ENCODE assay signal across 7 cellular contexts in the genomic region with DNA sequence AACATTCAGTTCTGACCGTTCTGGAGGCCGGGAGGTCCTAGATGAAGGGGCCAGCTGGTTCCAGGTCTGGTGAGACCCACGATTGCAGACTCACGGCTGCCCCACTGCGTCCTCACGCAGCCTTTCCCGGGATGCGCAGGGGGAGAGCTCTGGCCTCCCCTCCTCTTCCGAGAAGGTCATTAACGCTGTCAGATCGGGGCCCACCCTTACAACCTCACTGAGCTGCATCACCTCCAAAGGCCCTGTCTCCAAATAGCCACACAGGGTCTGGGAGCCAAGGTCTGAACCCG.
"Had no signal": no experiment of that assay in that cellular context is flagged by ENCODE, and none has a peak within 500 bp of the region (broad histone marks: within the 10 kb centered on the region; RNA-seq: fewer than 3 reads in every experiment).

No MANE protein-coding gene starts in this region.

- H3K9me3 ChIP-seq: adrenal gland, colonic mucosa, esophagus muscularis mucosa, testis, vagina had no signal

- H3K4me3 ChIP-seq: adrenal gland, colonic mucosa, esophagus muscularis mucosa, testis, vagina had no signal

- H3K27ac ChIP-seq: adrenal gland, colonic mucosa, dorsolateral prefrontal cortex, esophagus muscularis mucosa, testis, vagina had no signal

- H3K4me1 ChIP-seq: adrenal gland, colonic mucosa had no signal

- H3K27me3 ChIP-seq: colonic mucosa, testis, vagina had no signal

- H3K36me3 ChIP-seq: adrenal gland, colonic mucosa, esophagus muscularis mucosa, vagina had no signal

- DNase-seq: T1000 had no signal
